In genomic region chr12:107411792-107412535, GRCh38 we compare ENCODE assay signal across 14 cellular contexts.
DNase-seq lines count a peak whose midpoint lies in the region; ATAC-seq and TF ChIP-seq lines count a peak whose summit lies in the region.
"Had no signal": no experiment of that assay in that cellular context is flagged by ENCODE, and none has a peak within 500 bp of the region (broad histone marks: within the 10 kb centered on the region; RNA-seq: fewer than 3 reads in every experiment).

No MANE protein-coding gene starts in this region.

- H3K9me3 ChIP-seq in AG04450 (ENCODE audit: control insufficient read depth, insufficient read depth, low read length) = no peaks in the 10 kb centered on the region
- H3K9me3 ChIP-seq: ascending aorta, prostate gland had no signal

- POLR2A ChIA-PET in AG04450 (lab: Yijun Ruan, JAX) = interaction anchor here (0.5 to 1.3 kb wide), 2 partner anchors 74 to 158 kb away, joined by 3 to 4 read pairs; no protein-coding TSS in a partner anchor

- no peak for TF ChIP-seq CTCF in AG04450 (IDR thresholded peaks at IDR 0.05; ENCODE audit: low read depth, low read length)
- TF ChIP-seq CTCF in HFFc6 (IDR thresholded peaks at IDR 0.05) = no peak

- no peaks in the 10 kb centered on the region for H3K27me3 ChIP-seq in AG04450 (ENCODE audit: control insufficient read depth, insufficient read depth, low read length)
- H3K27me3 ChIP-seq: ascending aorta; BLaER1 treated with 17β-estradiol and CSF1 and Interleukin-3, amounts not matched to agents 10 nM and 100 nM had no signal

- no peaks in the 10 kb centered on the region for H3K36me3 Mint-ChIP-seq in HFFc6 (ENCODE audit: low read depth)
- H3K36me3 Mint-ChIP-seq in activated CD4-positive, alpha-beta T cell treated with anti-CD3 and anti-CD28 coated beads, Interleukin-2, amount 10 ng/mL, durations not matched to agents 24 days and 14 days (ENCODE audit: low read depth) = peaks cover 1% of the 10 kb centered on the region
- no peaks in the 10 kb centered on the region for H3K36me3 Mint-ChIP-seq in stimulated activated naive B cell treated with anti-CD40 and anti-IgM and Interleukin-4, amounts not matched to agents 10 μg/mL and 1 μg/mL and 100 μg/mL, for 72 hours

- DNase-seq in AG04450 (ENCODE audit: low read depth, low spot score) (peak; percentile 63), HFFc6 (peak; percentile 83), amniotic epithelial cell (ENCODE audit: low read depth) (peak; percentile 78), islet precursor cell (peak; percentile 88), medulla oblongata (ENCODE audit: extremely low spot score) (no peak)
- no peak for DNase-seq in activated CD4-positive, alpha-beta T cell treated with anti-CD3 and anti-CD28 coated beads, Interleukin-2, amount 10 ng/mL, durations not matched to agents 24 days and 14 days
- DNase-seq in stimulated activated naive B cell treated with anti-CD40 and anti-IgM and Interleukin-4, amounts not matched to agents 10 μg/mL and 1 μg/mL and 100 μg/mL, for 72 hours = no peak
- DNase-seq in NK-92 treated with Interleukin-12 subunit alpha and Interleukin-12 subunit beta, amount 100 ng/mL, for 24 hours (lab: John Stamatoyannopoulos, UW) = no peak
- DNase-seq: activated CD4-positive, alpha-beta T cell treated with anti-CD3 and anti-CD28 coated beads for 4 hours had no signal

- H3K9me3 Mint-ChIP-seq in HFFc6 = no peaks in the 10 kb centered on the region
- no peaks in the 10 kb centered on the region for H3K9me3 Mint-ChIP-seq in activated CD4-positive, alpha-beta T cell treated with anti-CD3 and anti-CD28 coated beads, Interleukin-2, amount 10 ng/mL, durations not matched to agents 24 days and 14 days
- no peaks in the 10 kb centered on the region for H3K9me3 Mint-ChIP-seq in stimulated activated naive B cell treated with anti-CD40 and anti-IgM and Interleukin-4, amounts not matched to agents 10 μg/mL and 1 μg/mL and 100 μg/mL, for 72 hours
- H3K9me3 Mint-ChIP-seq: activated T-helper 1 cell treated with anti-CD3 and anti-CD28 coated beads, Interleukin-12 subunit alpha, Interleukin-12 subunit beta, Interleukin-2, Interleukin-4 antibody, amounts not matched to agents 30 ng/mL and 10 ng/mL and 1 ng/mL, durations not matched to agents 14 hours and 24 hours and 36 hours; stimulated activated effector memory CD8-positive, alpha-beta T cell treated with anti-CD3 and anti-CD28 coated beads, Interleukin-12 subunit alpha, Interleukin-12 subunit beta, amount 100 ng/mL, for 72 hours had no signal

- H3K4me1 Mint-ChIP-seq in HFFc6 (ENCODE audit: low read depth) = peaks cover 30% of the 10 kb centered on the region
- no peaks in the 10 kb centered on the region for H3K4me1 Mint-ChIP-seq in activated CD4-positive, alpha-beta T cell treated with anti-CD3 and anti-CD28 coated beads, Interleukin-2, amount 10 ng/mL, durations not matched to agents 24 days and 14 days
- no peaks in the 10 kb centered on the region for H3K4me1 Mint-ChIP-seq in stimulated activated naive B cell treated with anti-CD40 and anti-IgM and Interleukin-4, amounts not matched to agents 10 μg/mL and 1 μg/mL and 100 μg/mL, for 72 hours

- intact Hi-C loops in activated CD4-positive, alpha-beta T cell treated with anti-CD3 and anti-CD28 coated beads, Interleukin-2, amount 10 ng/mL, durations not matched to agents 24 days and 14 days (cut with micrococcal nuclease) = no loop called here

- CTCF ChIA-PET in AG04450 (lab: Charles Lee) = interaction anchor here (0.5 to 1.9 kb wide), 6 partner anchors 9 to 306 kb away, joined by 3 to 8 read pairs (median 3); no protein-coding TSS in a partner anchor

- H3K27ac Mint-ChIP-seq in HFFc6 = peak overlapping the region; percentile 15; the same call in 1 of the 2 replicates
- H3K27ac Mint-ChIP-seq in activated CD4-positive, alpha-beta T cell treated with anti-CD3 and anti-CD28 coated beads, Interleukin-2, amount 10 ng/mL, durations not matched to agents 24 days and 14 days = no peak overlapping the region
- H3K27ac Mint-ChIP-seq in stimulated activated naive B cell treated with anti-CD40 and anti-IgM and Interleukin-4, amounts not matched to agents 10 μg/mL and 1 μg/mL and 100 μg/mL, for 72 hours = no peak overlapping the region
- H3K27ac Mint-ChIP-seq: activated T-helper 1 cell treated with anti-CD3 and anti-CD28 coated beads, Interleukin-12 subunit alpha, Interleukin-12 subunit beta, Interleukin-2, Interleukin-4 antibody, amounts not matched to agents 30 ng/mL and 10 ng/mL and 1 ng/mL, durations not matched to agents 14 hours and 24 hours and 36 hours; stimulated activated effector memory CD8-positive, alpha-beta T cell treated with anti-CD3 and anti-CD28 coated beads, Interleukin-12 subunit alpha, Interleukin-12 subunit beta, amount 100 ng/mL, for 72 hours had no signal

- H3K27me3 Mint-ChIP-seq in HFFc6 (ENCODE audit: insufficient read depth) = peaks cover 2% of the 10 kb centered on the region; the same call in 1 of the 2 replicates
- H3K27me3 Mint-ChIP-seq in activated CD4-positive, alpha-beta T cell treated with anti-CD3 and anti-CD28 coated beads, Interleukin-2, amount 10 ng/mL, durations not matched to agents 24 days and 14 days = no peaks in the 10 kb centered on the region
- peaks cover 0 to 4% of the 10 kb centered on the region in 2 donors for H3K27me3 Mint-ChIP-seq in stimulated activated naive B cell treated with anti-CD40 and anti-IgM and Interleukin-4, amounts not matched to agents 10 μg/mL and 1 μg/mL and 100 μg/mL, for 72 hours

- H3K4me3 ChIP-seq in AG04450 (ENCODE audit: low read depth, low read length) = no peak overlapping the region
- H3K4me3 ChIP-seq: ascending aorta; BLaER1 treated with 17β-estradiol and CSF1 and Interleukin-3, amounts not matched to agents 10 nM and 100 nM; prostate gland had no signal

- H3K27ac ChIP-seq in AG04450 (ENCODE audit: low read depth, low read length) = peak overlapping the region; percentile 57
- H3K27ac ChIP-seq: ascending aorta; BLaER1 treated with 17β-estradiol and CSF1 and Interleukin-3, amounts not matched to agents 10 nM and 100 nM; prostate gland had no signal

- H3K4me3 Mint-ChIP-seq in HFFc6 = no peak overlapping the region; the same call in 1 of the 2 replicates
- H3K4me3 Mint-ChIP-seq in activated CD4-positive, alpha-beta T cell treated with anti-CD3 and anti-CD28 coated beads, Interleukin-2, amount 10 ng/mL, durations not matched to agents 24 days and 14 days = no peak overlapping the region
- H3K4me3 Mint-ChIP-seq in stimulated activated naive B cell treated with anti-CD40 and anti-IgM and Interleukin-4, amounts not matched to agents 10 μg/mL and 1 μg/mL and 100 μg/mL, for 72 hours = no peak overlapping the region
- H3K4me3 Mint-ChIP-seq: activated T-helper 1 cell treated with anti-CD3 and anti-CD28 coated beads, Interleukin-12 subunit alpha, Interleukin-12 subunit beta, Interleukin-2, Interleukin-4 antibody, amounts not matched to agents 30 ng/mL and 10 ng/mL and 1 ng/mL, durations not matched to agents 14 hours and 24 hours and 36 hours; stimulated activated effector memory CD8-positive, alpha-beta T cell treated with anti-CD3 and anti-CD28 coated beads, Interleukin-12 subunit alpha, Interleukin-12 subunit beta, amount 100 ng/mL, for 72 hours had no signal

- ATAC-seq in stimulated activated naive B cell treated with anti-CD40 and anti-IgM and Interleukin-4, amounts not matched to agents 10 μg/mL and 1 μg/mL and 100 μg/mL, for 72 hours (replicated peaks) = no peak
- ATAC-seq: stimulated activated effector memory CD8-positive, alpha-beta T cell treated with anti-CD3 and anti-CD28 coated beads, Interleukin-12 subunit alpha, Interleukin-12 subunit beta, amount 100 ng/mL, for 72 hours had no signal

Comparison
In these comparisons a context has a peak if more than half of its experiments do, and no peak if none do; other contexts are left out.
1. DNase-seq: peak in AG04450 (single experiment), HFFc6 (single experiment), amniotic epithelial cell (single experiment) and islet precursor cell (single experiment); none in activated CD4-positive, alpha-beta T cell treated with anti-CD3 and anti-CD28 coated beads, Interleukin-2, amount 10 ng/mL, durations not matched to agents 24 days and 14 days (single experiment), stimulated activated naive B cell treated with anti-CD40 and anti-IgM and Interleukin-4, amounts not matched to agents 10 μg/mL and 1 μg/mL and 100 μg/mL, for 72 hours (single experiment), medulla oblongata (single experiment) and NK-92 treated with Interleukin-12 subunit alpha and Interleukin-12 subunit beta, amount 100 ng/mL, for 24 hours (single experiment).